Comparison of ENCODE assay signal across 9 cellular contexts in genomic region chr1:32716312-32717126, GRCh38. TPM values are rescaled to one million over a fixed set of nuclear protein-coding genes. Genes with fewer than 3 reads are reported as not detected.
A peak's percentile ranks its signal among the peaks of the same experiment; 100 is the strongest.
DNase-seq lines count a peak whose midpoint lies in the region; ATAC-seq, FAIRE-seq and TF ChIP-seq lines count a peak whose summit lies in the region.
"Had no signal": no experiment of that assay in that cellular context is flagged by ENCODE, and none has a peak within 500 bp of the region (broad histone marks: within the 10 kb centered on the region; RNA-seq: fewer than 3 reads in every experiment).

No MANE protein-coding gene starts in this region.

- peaks cover 23% of the 10 kb centered on the region for H3K4me1 Mint-ChIP-seq in stimulated activated memory B cell treated with anti-CD40 and anti-IgM and Interleukin-4, amounts not matched to agents 10 μg/mL and 1 μg/mL and 100 μg/mL, for 72 hours

- H3K9me3 ChIP-seq in adrenal gland (replicated peaks in 1 of 3): no peaks in the 10 kb centered on the region

- DNase-seq in GM13976 (ENCODE audit: low spot score) (peak; percentile 88), RCC 7860 (ENCODE audit: low spot score) (peak; percentile 26), adrenal gland (peak; percentile 76 to 93 (median 86)), left kidney (ENCODE audit: low read depth, low spot score) (peak; percentile 97), frontal cortex (ENCODE audit: low spot score in 2 of 2) (no peak), GF-D8 (lab: John Stamatoyannopoulos, UW) (no peak)

- no peaks in the 10 kb centered on the region for H3K36me3 ChIP-seq in KMS-11 (ENCODE audit: insufficient read depth)
- no peaks in the 10 kb centered on the region for H3K36me3 ChIP-seq in adrenal gland (replicated peaks in 1 of 2)

- 26 to 66% (median 31%) methylated on average over 3 to 9 of the region's 9 CpGs for WGBS in adrenal gland, 4 donors

- no peak overlapping the region for H3K27ac Mint-ChIP-seq in stimulated activated memory B cell treated with anti-CD40 and anti-IgM and Interleukin-4, amounts not matched to agents 10 μg/mL and 1 μg/mL and 100 μg/mL, for 72 hours
- H3K27ac Mint-ChIP-seq: T-helper 1 cell treated with Interleukin-12 subunit alpha and Interleukin-12 subunit beta and Interleukin-4 antibody, amounts not matched to agents 30 μg/mL and 1 μg/mL, for 36 hours had no signal

- peak overlapping the region; percentile 84 for H2AFZ ChIP-seq in KMS-11 (ENCODE audit: low read depth)

- TF ChIP-seq POLR2A in adrenal gland (IDR thresholded peaks at IDR 0.05): peak in 1 of 2 donors; percentile 19

- no peaks in the 10 kb centered on the region for H3K9me3 Mint-ChIP-seq in stimulated activated memory B cell treated with anti-CD40 and anti-IgM and Interleukin-4, amounts not matched to agents 10 μg/mL and 1 μg/mL and 100 μg/mL, for 72 hours
- H3K9me3 Mint-ChIP-seq: T-helper 1 cell treated with Interleukin-12 subunit alpha and Interleukin-12 subunit beta and Interleukin-4 antibody, amounts not matched to agents 30 μg/mL and 1 μg/mL, for 36 hours had no signal

- H3K4me3 ChIP-seq in KMS-11 (IDR thresholded peaks at IDR 0.05; ENCODE audit: insufficient read depth, low read depth, low read length): peak overlapping the region; percentile 32
- H3K4me3 ChIP-seq in adrenal gland: no peak overlapping the region

- in situ Hi-C loops in GM13976 (cut with MboI; ENCODE audit: low sequenced_read_pairs, unreplicated experiment): no loop called here

- H3K27me3 Mint-ChIP-seq in stimulated activated memory B cell treated with anti-CD40 and anti-IgM and Interleukin-4, amounts not matched to agents 10 μg/mL and 1 μg/mL and 100 μg/mL, for 72 hours: peaks cover 48% of the 10 kb centered on the region

- peaks cover 15% of the 10 kb centered on the region for H3K4me1 ChIP-seq in KMS-11 (ENCODE audit: low read depth, poor library complexity, severe bottlenecking)
- peaks cover 7 to 10% of the 10 kb centered on the region in 2 donors for H3K4me1 ChIP-seq in adrenal gland (replicated peaks in 1 of 2)

- peak; percentile 58 for ATAC-seq in stimulated activated memory B cell treated with anti-CD40 and anti-IgM and Interleukin-4, amounts not matched to agents 10 μg/mL and 1 μg/mL and 100 μg/mL, for 72 hours

- H3K9ac ChIP-seq in KMS-11: peak overlapping the region; percentile 3; the same call in 1 of the 2 replicates

- no peaks in the 10 kb centered on the region for H3K27me3 ChIP-seq in KMS-11 (ENCODE audit: insufficient read depth, low read depth)
- no peaks in the 10 kb centered on the region for H3K27me3 ChIP-seq in adrenal gland

- FAIRE-seq in RCC 7860 (lab: Jason Lieb, UNC) (no peak), frontal cortex (lab: Jason Lieb, UNC) (no peak)

- intact Hi-C loops in adrenal gland (cut with DNase I): loop anchor here (5.0 to 10.0 kb wide), 3 partner anchors 56 to 158 kb away; partner anchors contain the start of gene FNDC5 (in 1 of the 2)

- H4K20me1 ChIP-seq in KMS-11 (ENCODE audit: insufficient read depth): no peaks in the 10 kb centered on the region

- no peak overlapping the region for H3K4me3 Mint-ChIP-seq in stimulated activated memory B cell treated with anti-CD40 and anti-IgM and Interleukin-4, amounts not matched to agents 10 μg/mL and 1 μg/mL and 100 μg/mL, for 72 hours
- H3K4me3 Mint-ChIP-seq: T-helper 1 cell treated with Interleukin-12 subunit alpha and Interleukin-12 subunit beta and Interleukin-4 antibody, amounts not matched to agents 30 μg/mL and 1 μg/mL, for 36 hours had no signal

- H3K36me3 Mint-ChIP-seq in stimulated activated memory B cell treated with anti-CD40 and anti-IgM and Interleukin-4, amounts not matched to agents 10 μg/mL and 1 μg/mL and 100 μg/mL, for 72 hours: no peaks in the 10 kb centered on the region

- no peaks in the 10 kb centered on the region for H3K79me2 ChIP-seq in KMS-11 (ENCODE audit: insufficient read depth, low read depth)

- H3K27ac ChIP-seq in KMS-11: no peak overlapping the region
- peak overlapping the region in 1 of 5 donors; percentile 22 for H3K27ac ChIP-seq in adrenal gland

- TF ChIP-seq CTCF in GM13976 (IDR thresholded peaks at IDR 0.05; ENCODE audit: borderline replicate concordance, control extremely low read depth, extremely low read depth, insufficient read depth, missing control alignments) (no peak), KMS-11 (conservative IDR thresholded peaks at IDR 0.05; ENCODE audit: low read depth, low read length) (no peak), adrenal gland (IDR thresholded peaks at IDR 0.05) (no peak)

- H3K4me2 ChIP-seq in KMS-11: peak overlapping the region; percentile 77

RNA-seq across cellular contexts. Expression of gene SYNC, which starts 13.9 kb away (rescaled TPM):
- total RNA-seq in adrenal gland (10 to 100 TPM in 4 of 8 donors, 1 to 10 TPM in 4; 5.6 to 35.4 (median 10.4) TPM), frontal cortex (3.7 TPM)
- polyA plus RNA-seq in adrenal gland: 10 to 100 TPM in 1 of 3 donors, 1 to 10 TPM in 2; 3.2 to 15.2 (median 5.8) TPM

Comparison
In these comparisons a context has a peak if more than half of its experiments do, and no peak if none do; other contexts are left out.
1. DNase-seq: peak in GM13976 (single experiment), RCC 7860 (single experiment), adrenal gland (7 of 7) and left kidney (single experiment); none in frontal cortex (0 of 2) and GF-D8 (single experiment).